2 cellular contexts compared by ENCODE assay signal in the genomic region with DNA sequence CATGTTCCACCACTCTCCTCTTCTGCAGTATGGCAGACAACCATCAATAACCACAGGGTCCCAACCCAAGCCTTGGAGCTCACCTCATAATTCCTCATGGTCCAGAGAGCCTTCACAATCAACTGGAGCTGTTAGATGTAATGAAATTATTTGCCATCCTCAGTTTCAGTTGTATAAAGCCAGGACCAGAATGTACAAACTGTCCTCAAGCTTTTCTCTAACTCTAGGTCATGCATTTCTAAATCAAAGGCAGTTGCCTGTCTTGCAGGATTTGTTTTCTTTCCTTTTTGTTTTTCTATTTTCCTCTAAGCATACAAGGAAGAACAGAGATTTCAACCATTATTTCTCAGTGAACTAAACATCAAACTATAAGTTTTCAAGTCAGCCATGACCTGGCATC.
TF ChIP-seq lines count a peak whose summit lies in the region.

No MANE protein-coding gene starts in this region.

TF ChIP-seq in liver, 16 proteins besides CTCF, POLR2A, EP300 and RAD21 (continued from another document):
- TF ChIP-seq, protein P1, sequence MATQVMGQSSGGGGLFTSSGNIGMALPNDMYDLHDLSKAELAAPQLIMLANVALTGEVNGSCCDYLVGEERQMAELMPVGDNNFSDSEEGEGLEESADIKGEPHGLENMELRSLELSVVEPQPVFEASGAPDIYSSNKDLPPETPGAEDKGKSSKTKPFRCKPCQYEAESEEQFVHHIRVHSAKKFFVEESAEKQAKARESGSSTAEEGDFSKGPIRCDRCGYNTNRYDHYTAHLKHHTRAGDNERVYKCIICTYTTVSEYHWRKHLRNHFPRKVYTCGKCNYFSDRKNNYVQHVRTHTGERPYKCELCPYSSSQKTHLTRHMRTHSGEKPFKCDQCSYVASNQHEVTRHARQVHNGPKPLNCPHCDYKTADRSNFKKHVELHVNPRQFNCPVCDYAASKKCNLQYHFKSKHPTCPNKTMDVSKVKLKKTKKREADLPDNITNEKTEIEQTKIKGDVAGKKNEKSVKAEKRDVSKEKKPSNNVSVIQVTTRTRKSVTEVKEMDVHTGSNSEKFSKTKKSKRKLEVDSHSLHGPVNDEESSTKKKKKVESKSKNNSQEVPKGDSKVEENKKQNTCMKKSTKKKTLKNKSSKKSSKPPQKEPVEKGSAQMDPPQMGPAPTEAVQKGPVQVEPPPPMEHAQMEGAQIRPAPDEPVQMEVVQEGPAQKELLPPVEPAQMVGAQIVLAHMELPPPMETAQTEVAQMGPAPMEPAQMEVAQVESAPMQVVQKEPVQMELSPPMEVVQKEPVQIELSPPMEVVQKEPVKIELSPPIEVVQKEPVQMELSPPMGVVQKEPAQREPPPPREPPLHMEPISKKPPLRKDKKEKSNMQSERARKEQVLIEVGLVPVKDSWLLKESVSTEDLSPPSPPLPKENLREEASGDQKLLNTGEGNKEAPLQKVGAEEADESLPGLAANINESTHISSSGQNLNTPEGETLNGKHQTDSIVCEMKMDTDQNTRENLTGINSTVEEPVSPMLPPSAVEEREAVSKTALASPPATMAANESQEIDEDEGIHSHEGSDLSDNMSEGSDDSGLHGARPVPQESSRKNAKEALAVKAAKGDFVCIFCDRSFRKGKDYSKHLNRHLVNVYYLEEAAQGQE (IDR thresholded peaks at IDR 0.05): no peak
- no peak for TF ChIP-seq RXRA (IDR thresholded peaks at IDR 0.05)
- TF ChIP-seq EGR1 (IDR thresholded peaks at IDR 0.05; ENCODE audit: low read depth in 2 of 2): no peak
- TF ChIP-seq FOXA1 (IDR thresholded peaks at IDR 0.05): no peak
- no peak for TF ChIP-seq GABPA (IDR thresholded peaks at IDR 0.05 in 1 of 2, conservative IDR thresholded peaks at IDR 0.05 in 1 of 2)
- TF ChIP-seq, protein P2, sequence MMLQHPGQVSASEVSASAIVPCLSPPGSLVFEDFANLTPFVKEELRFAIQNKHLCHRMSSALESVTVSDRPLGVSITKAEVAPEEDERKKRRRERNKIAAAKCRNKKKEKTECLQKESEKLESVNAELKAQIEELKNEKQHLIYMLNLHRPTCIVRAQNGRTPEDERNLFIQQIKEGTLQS (IDR thresholded peaks at IDR 0.05): no peak
- no peak for TF ChIP-seq TAF1 (conservative IDR thresholded peaks at IDR 0.05)
- no peak for TF ChIP-seq JUND (IDR thresholded peaks at IDR 0.05)
- no peak for TF ChIP-seq YY1 (IDR thresholded peaks at IDR 0.05)
- TF ChIP-seq SP1 (IDR thresholded peaks at IDR 0.05): no peak
- TF ChIP-seq, protein P3, sequence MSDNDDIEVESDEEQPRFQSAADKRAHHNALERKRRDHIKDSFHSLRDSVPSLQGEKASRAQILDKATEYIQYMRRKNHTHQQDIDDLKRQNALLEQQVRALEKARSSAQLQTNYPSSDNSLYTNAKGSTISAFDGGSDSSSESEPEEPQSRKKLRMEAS (IDR thresholded peaks at IDR 0.05): no peak
TF ChIP-seq in liver: peak in this region for 0.

TF ChIP-seq in HepG2, 621 proteins besides CTCF, POLR2A, EP300 and RAD21 (continued from another document):
- TF ChIP-seq, protein P4, sequence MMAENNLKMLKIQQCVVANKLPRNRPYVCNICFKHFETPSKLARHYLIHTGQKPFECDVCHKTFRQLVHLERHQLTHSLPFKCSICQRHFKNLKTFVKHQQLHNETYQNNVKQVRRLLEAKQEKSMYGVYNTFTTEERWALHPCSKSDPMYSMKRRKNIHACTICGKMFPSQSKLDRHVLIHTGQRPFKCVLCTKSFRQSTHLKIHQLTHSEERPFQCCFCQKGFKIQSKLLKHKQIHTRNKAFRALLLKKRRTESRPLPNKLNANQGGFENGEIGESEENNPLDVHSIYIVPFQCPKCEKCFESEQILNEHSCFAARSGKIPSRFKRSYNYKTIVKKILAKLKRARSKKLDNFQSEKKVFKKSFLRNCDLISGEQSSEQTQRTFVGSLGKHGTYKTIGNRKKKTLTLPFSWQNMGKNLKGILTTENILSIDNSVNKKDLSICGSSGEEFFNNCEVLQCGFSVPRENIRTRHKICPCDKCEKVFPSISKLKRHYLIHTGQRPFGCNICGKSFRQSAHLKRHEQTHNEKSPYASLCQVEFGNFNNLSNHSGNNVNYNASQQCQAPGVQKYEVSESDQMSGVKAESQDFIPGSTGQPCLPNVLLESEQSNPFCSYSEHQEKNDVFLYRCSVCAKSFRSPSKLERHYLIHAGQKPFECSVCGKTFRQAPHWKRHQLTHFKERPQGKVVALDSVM (CRISPR knock-in tag; IDR thresholded peaks at IDR 0.05): no peak
- TF ChIP-seq MEIS1 (CRISPR knock-in tag; IDR thresholded peaks at IDR 0.05; ENCODE audit: borderline replicate concordance) (no peak), ZNF768 (CRISPR knock-in tag; IDR thresholded peaks at IDR 0.05) (no peak), TCF7 (IDR thresholded peaks at IDR 0.05; ENCODE audit: low read depth) (no peak), TEAD3 (CRISPR knock-in tag; optimal IDR thresholded peaks at IDR 0.05; ENCODE audit: borderline replicate concordance) (no peak), ZNF263 (CRISPR knock-in tag; IDR thresholded peaks at IDR 0.05) (no peak)
- TF ChIP-seq, protein P5, sequence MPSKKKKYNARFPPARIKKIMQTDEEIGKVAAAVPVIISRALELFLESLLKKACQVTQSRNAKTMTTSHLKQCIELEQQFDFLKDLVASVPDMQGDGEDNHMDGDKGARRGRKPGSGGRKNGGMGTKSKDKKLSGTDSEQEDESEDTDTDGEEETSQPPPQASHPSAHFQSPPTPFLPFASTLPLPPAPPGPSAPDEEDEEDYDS (CRISPR knock-in tag; IDR thresholded peaks at IDR 0.05): no peak
- TF ChIP-seq, protein P6, sequence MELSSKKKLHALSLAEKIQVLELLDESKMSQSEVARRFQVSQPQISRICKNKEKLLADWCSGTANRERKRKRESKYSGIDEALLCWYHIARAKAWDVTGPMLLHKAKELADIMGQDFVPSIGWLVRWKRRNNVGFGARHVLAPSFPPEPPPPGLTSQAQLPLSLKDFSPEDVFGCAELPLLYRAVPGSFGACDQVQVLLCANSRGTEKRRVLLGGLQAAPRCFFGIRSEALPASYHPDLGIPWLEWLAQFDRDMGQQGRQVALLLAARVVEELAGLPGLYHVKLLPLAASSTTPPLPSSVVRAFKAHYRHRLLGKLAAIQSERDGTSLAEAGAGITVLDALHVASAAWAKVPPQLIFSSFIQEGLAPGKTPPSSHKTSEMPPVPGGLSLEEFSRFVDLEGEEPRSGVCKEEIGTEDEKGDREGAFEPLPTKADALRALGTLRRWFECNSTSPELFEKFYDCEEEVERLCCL (CRISPR knock-in tag; IDR thresholded peaks at IDR 0.05; ENCODE audit: borderline replicate concordance): no peak
- TF ChIP-seq, protein P7, sequence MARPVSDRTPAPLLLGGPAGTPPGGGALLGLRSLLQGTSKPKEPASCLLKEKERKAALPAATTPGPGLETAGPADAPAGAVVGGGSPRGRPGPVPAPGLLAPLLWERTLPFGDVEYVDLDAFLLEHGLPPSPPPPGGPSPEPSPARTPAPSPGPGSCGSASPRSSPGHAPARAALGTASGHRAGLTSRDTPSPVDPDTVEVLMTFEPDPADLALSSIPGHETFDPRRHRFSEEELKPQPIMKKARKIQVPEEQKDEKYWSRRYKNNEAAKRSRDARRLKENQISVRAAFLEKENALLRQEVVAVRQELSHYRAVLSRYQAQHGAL (CRISPR knock-in tag; IDR thresholded peaks at IDR 0.05; ENCODE audit: not compliant biosample characterization): no peak
